ENCODE assay signal across 33 cellular contexts in the genomic region with DNA sequence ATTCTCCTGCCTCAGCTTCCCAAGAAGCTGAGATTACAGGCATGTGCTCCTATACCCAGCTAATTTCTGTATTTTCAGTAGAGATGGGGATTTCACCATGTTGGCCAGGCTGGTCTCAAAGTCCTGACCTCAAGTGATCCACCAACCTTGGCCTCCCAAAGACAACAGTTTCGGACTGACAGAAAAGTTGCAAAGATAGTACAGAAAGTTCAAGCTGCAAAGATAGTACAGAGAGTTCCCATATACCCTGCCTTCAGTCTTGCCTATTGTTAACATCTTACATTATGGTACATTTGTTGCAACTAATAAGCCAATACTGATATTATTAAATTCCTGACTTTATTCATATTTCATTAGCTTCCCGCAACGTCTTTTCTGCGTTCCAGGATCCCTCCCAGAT.
"Had no signal": no experiment of that assay in that cellular context is flagged by ENCODE, and none has a peak within 500 bp of the region (broad histone marks: within the 10 kb centered on the region; RNA-seq: fewer than 3 reads in every experiment).

No MANE protein-coding gene starts in this region.

- H3K27ac ChIP-seq: cardiac muscle cell, WERI-Rb-1 had no signal

- H3K9me3 ChIP-seq: MG63 had no signal

- H3K36me3 ChIP-seq: cardiac muscle cell, MG63, WERI-Rb-1 had no signal

- H3K36me3 Mint-ChIP-seq: activated CD8-positive, alpha-beta memory T cell treated with anti-CD3 and anti-CD28 coated beads, Interleukin-2, amount 10 ng/mL, durations not matched to agents 7 days and 5 days; activated naive CD8-positive, alpha-beta T cell treated with anti-CD3 and anti-CD28 coated beads for 36 hours had no signal

- H3K27ac Mint-ChIP-seq: activated CD4-positive, alpha-beta memory T cell treated with anti-CD3 and anti-CD28 coated beads, Interleukin-2, amount 10 ng/mL, durations not matched to agents 7 days and 5 days; activated CD8-positive, alpha-beta memory T cell treated with anti-CD3 and anti-CD28 coated beads, Interleukin-2, amount 10 ng/mL, durations not matched to agents 7 days and 5 days; activated naive CD8-positive, alpha-beta T cell treated with anti-CD3 and anti-CD28 coated beads for 36 hours had no signal

- H3K4me3 Mint-ChIP-seq: activated CD4-positive, alpha-beta memory T cell treated with anti-CD3 and anti-CD28 coated beads, Interleukin-2, amount 10 ng/mL, durations not matched to agents 7 days and 5 days; activated CD8-positive, alpha-beta memory T cell treated with anti-CD3 and anti-CD28 coated beads, Interleukin-2, amount 10 ng/mL, durations not matched to agents 7 days and 5 days; activated naive CD8-positive, alpha-beta T cell treated with anti-CD3 and anti-CD28 coated beads for 36 hours; central memory CD8-positive, alpha-beta T cell had no signal

- H3K4me1 Mint-ChIP-seq: activated CD8-positive, alpha-beta memory T cell treated with anti-CD3 and anti-CD28 coated beads, Interleukin-2, amount 10 ng/mL, durations not matched to agents 7 days and 5 days; central memory CD8-positive, alpha-beta T cell had no signal

- H3K27me3 ChIP-seq: cardiac muscle cell, MG63 had no signal

- ATAC-seq: activated CD8-positive, alpha-beta memory T cell treated with anti-CD3 and anti-CD28 coated beads, Interleukin-2, amount 10 ng/mL, durations not matched to agents 7 days and 5 days had no signal

- DNase-seq: activated CD4-positive, alpha-beta memory T cell treated with anti-CD3 and anti-CD28 coated beads, Interleukin-2, amount 10 ng/mL, durations not matched to agents 7 days and 5 days; activated CD4-positive, alpha-beta T cell treated with anti-CD3 and anti-CD28 coated beads for 1 hour; activated CD4-positive, alpha-beta T cell treated with anti-CD3 and anti-CD28 coated beads for 48 hours; activated CD4-positive, CD25-positive, alpha-beta regulatory T cell; activated CD8-positive, alpha-beta memory T cell treated with anti-CD3 and anti-CD28 coated beads for 24 hours; activated CD8-positive, alpha-beta memory T cell treated with anti-CD3 and anti-CD28 coated beads, Interleukin-2, amount 10 ng/mL, durations not matched to agents 7 days and 5 days; activated CD8-positive, alpha-beta memory T cell treated with anti-CD3 and anti-CD28 coated beads, Interleukin-2, amount 50 U/mL, for 48 hours; activated effector memory CD4-positive, alpha-beta T cell treated with anti-CD3 and anti-CD28 coated beads, Interleukin-2, amount 50 U/mL, for 16 hours; activated naive CD4-positive, alpha-beta T cell; activated naive CD4-positive, alpha-beta T cell treated with anti-CD3 and anti-CD28 coated beads, Interleukin-2, amount 50 U/mL, for 16 hours; activated naive CD8-positive, alpha-beta T cell treated with anti-CD3 and anti-CD28 coated beads for 36 hours; activated T-cell treated with anti-CD3 and anti-CD28 coated beads, Interleukin-2, amount 50 U/mL, for 48 hours; amniotic stem cell; aorta; MG63; NCI-H1048; NCI-H1105 treated with DMSO at 0.1 percent for 48 hours; NCI-H1436; NCI-H1694; NCI-H1930; NCI-H2081 treated with DMSO at 0.1 percent for 48 hours; NCI-H345; NCI-H510A; NCI-H526; NCI-H748 treated with DMSO at 0.1 percent for 48 hours; OCI-M1; Right ventricle myocardium superior; SW 1271; T-helper 1 cell; T1000; WERI-Rb-1 had no signal

- H3K9me3 Mint-ChIP-seq: activated CD4-positive, alpha-beta memory T cell treated with anti-CD3 and anti-CD28 coated beads, Interleukin-2, amount 10 ng/mL, durations not matched to agents 7 days and 5 days; activated naive CD8-positive, alpha-beta T cell treated with anti-CD3 and anti-CD28 coated beads for 36 hours; central memory CD8-positive, alpha-beta T cell had no signal

- H3K4me3 ChIP-seq: cardiac muscle cell, MG63 had no signal

- H3K27me3 Mint-ChIP-seq: activated naive CD8-positive, alpha-beta T cell treated with anti-CD3 and anti-CD28 coated beads for 36 hours had no signal
